20 cellular contexts compared by ENCODE assay signal in genomic region chr18:11178951-11179549, GRCh38. TPM values are rescaled to one million over a fixed set of nuclear protein-coding genes. Genes with fewer than 3 reads are reported as not detected.
DNase-seq lines count a peak whose midpoint lies in the region; ATAC-seq, FAIRE-seq and TF ChIP-seq lines count a peak whose summit lies in the region.
"Had no signal": no experiment of that assay in that cellular context is flagged by ENCODE, and none has a peak within 500 bp of the region (broad histone marks: within the 10 kb centered on the region; RNA-seq: fewer than 3 reads in every experiment).

No MANE protein-coding gene starts in this region.

- H3K4me1 Mint-ChIP-seq in activated naive CD4-positive, alpha-beta T cell treated with anti-CD3 and anti-CD28 coated beads for 36 hours (ENCODE audit: low read depth) = no peaks in the 10 kb centered on the region
- no peaks in the 10 kb centered on the region for H3K4me1 Mint-ChIP-seq in activated CD4-positive, alpha-beta memory T cell treated with anti-CD3 and anti-CD28 coated beads for 36 hours (ENCODE audit: low read depth)

- TF ChIP-seq CTCF in cardiac fibroblast (IDR thresholded peaks at IDR 0.05; ENCODE audit: low read depth, low read length) (no peak), lung (IDR thresholded peaks at IDR 0.05; ENCODE audit: control extremely low read depth, extremely low read depth) (no peak)

- no peaks in the 10 kb centered on the region for H3K27me3 ChIP-seq in lung (ENCODE audit: control insufficient read depth, insufficient read depth)
- H3K27me3 ChIP-seq: stomach had no signal

- peak; percentile 44 for FAIRE-seq in urothelium cell line (lab: Jason Lieb, UNC)
- FAIRE-seq: GM12878 had no signal

- H3K4me3 Mint-ChIP-seq in activated naive CD4-positive, alpha-beta T cell treated with anti-CD3 and anti-CD28 coated beads for 36 hours = no peak overlapping the region
- no peak overlapping the region for H3K4me3 Mint-ChIP-seq in activated CD4-positive, alpha-beta memory T cell treated with anti-CD3 and anti-CD28 coated beads for 36 hours
- H3K4me3 Mint-ChIP-seq: T-helper 1 cell treated with Interleukin-12 subunit alpha and Interleukin-12 subunit beta and Interleukin-4 antibody, amounts not matched to agents 30 μg/mL and 1 μg/mL, for 36 hours had no signal

- H3K9me3 Mint-ChIP-seq in activated naive CD4-positive, alpha-beta T cell treated with anti-CD3 and anti-CD28 coated beads for 36 hours = peaks cover 4% of the 10 kb centered on the region
- peaks cover 4% of the 10 kb centered on the region for H3K9me3 Mint-ChIP-seq in activated CD4-positive, alpha-beta memory T cell treated with anti-CD3 and anti-CD28 coated beads for 36 hours
- H3K9me3 Mint-ChIP-seq: T-helper 1 cell treated with Interleukin-12 subunit alpha and Interleukin-12 subunit beta and Interleukin-4 antibody, amounts not matched to agents 30 μg/mL and 1 μg/mL, for 36 hours had no signal

- no peak overlapping the region for H3K27ac ChIP-seq in lung (ENCODE audit: low read depth in 1 of 2, low read length in 1 of 2)
- H3K27ac ChIP-seq: lower lobe of right lung, stomach had no signal

- no peak overlapping the region for H3K27ac Mint-ChIP-seq in activated naive CD4-positive, alpha-beta T cell treated with anti-CD3 and anti-CD28 coated beads for 36 hours
- H3K27ac Mint-ChIP-seq in activated CD4-positive, alpha-beta memory T cell treated with anti-CD3 and anti-CD28 coated beads for 36 hours = no peak overlapping the region
- H3K27ac Mint-ChIP-seq: progenitor cell of endocrine pancreas; T-helper 1 cell treated with Interleukin-12 subunit alpha and Interleukin-12 subunit beta and Interleukin-4 antibody, amounts not matched to agents 30 μg/mL and 1 μg/mL, for 36 hours had no signal

- DNase-seq in SIG-M5 treated with dmso at 0.1 percent for 504 hours (lab: John Stamatoyannopoulos, UW; ENCODE audit: unreplicated experiment) (peak; percentile 16), SIG-M5 (lab: John Stamatoyannopoulos, UW) (no peak), cardiac fibroblast (ENCODE audit: low read depth in 2 of 2) (peak; percentile 22 to 68), lung (ENCODE audit: low spot score) (no peak), urothelium cell line (ENCODE audit: low spot score) (peak; percentile 33), NCI-H2227 (lab: John Stamatoyannopoulos, UW; ENCODE audit: unreplicated experiment) (no peak)
- DNase-seq in activated naive CD4-positive, alpha-beta T cell treated with anti-CD3 and anti-CD28 coated beads for 36 hours = no peak
- no peak for DNase-seq in activated CD4-positive, alpha-beta memory T cell treated with anti-CD3 and anti-CD28 coated beads for 36 hours
- DNase-seq: 8988T; activated CD4-positive, alpha-beta T cell treated with anti-CD3 and anti-CD28 coated beads, Interleukin-2, amount 50 U/mL, for 4 hours; activated effector memory CD4-positive, alpha-beta T cell treated with anti-CD3 and anti-CD28 coated beads, Interleukin-2, amount 50 U/mL, for 16 hours; DMS 273 treated with DMSO at 0.1 percent for 48 hours; KG1; lower lobe of right lung; NCI-H2081 treated with DMSO at 0.1 percent for 48 hours; stimulated activated CD4-positive, alpha-beta T cell treated with anti-CD3 and anti-CD28 coated beads, Interleukin-4, amount 100 ng/mL, for 4 hours; stomach had no signal

- no peaks in the 10 kb centered on the region for H3K27me3 Mint-ChIP-seq in activated naive CD4-positive, alpha-beta T cell treated with anti-CD3 and anti-CD28 coated beads for 36 hours (ENCODE audit: low read depth)
- H3K27me3 Mint-ChIP-seq in activated CD4-positive, alpha-beta memory T cell treated with anti-CD3 and anti-CD28 coated beads for 36 hours = no peaks in the 10 kb centered on the region

- H3K36me3 ChIP-seq in lung (ENCODE audit: control insufficient read depth in 2 of 2, insufficient read depth in 2 of 2, low read length in 2 of 2) = no peaks in the 10 kb centered on the region
- H3K36me3 ChIP-seq: lower lobe of right lung, stomach had no signal

- no peaks in the 10 kb centered on the region for H3K36me3 Mint-ChIP-seq in activated naive CD4-positive, alpha-beta T cell treated with anti-CD3 and anti-CD28 coated beads for 36 hours (ENCODE audit: low read depth)
- H3K36me3 Mint-ChIP-seq in activated CD4-positive, alpha-beta memory T cell treated with anti-CD3 and anti-CD28 coated beads for 36 hours = no peaks in the 10 kb centered on the region

- 35 to 61% methylated on average over 14 of the region's 14 CpGs for WGBS in lung, 2 donors

- ATAC-seq in lung (ENCODE audit: insufficient read depth, low FRiP score) = peak; percentile 27
- ATAC-seq: GM12878 had no signal

- POLR2A ChIA-PET in activated CD4-positive, alpha-beta memory T cell treated with anti-CD3 and anti-CD28 coated beads for 36 hours (lab: Charles Lee) = no interaction called here

- intact Hi-C loops in activated naive CD4-positive, alpha-beta T cell treated with anti-CD3 and anti-CD28 coated beads for 36 hours (cut with micrococcal nuclease) = no loop called here
- intact Hi-C loops in activated CD4-positive, alpha-beta memory T cell treated with anti-CD3 and anti-CD28 coated beads for 36 hours (cut with micrococcal nuclease) = no loop called here

- no peaks in the 10 kb centered on the region for H3K4me1 ChIP-seq in lung (ENCODE audit: control insufficient read depth in 2 of 2, insufficient read depth in 2 of 2, low read length in 2 of 2)
- H3K4me1 ChIP-seq: lower lobe of right lung had no signal

- CTCF ChIA-PET in activated naive CD4-positive, alpha-beta T cell treated with anti-CD3 and anti-CD28 coated beads for 36 hours (lab: Charles Lee) = no interaction called here
- CTCF ChIA-PET in activated CD4-positive, alpha-beta memory T cell treated with anti-CD3 and anti-CD28 coated beads for 36 hours (lab: Charles Lee) = interaction anchor here (1.6 kb wide), 1 partner anchor 374 kb away, joined by 3 read pairs; no protein-coding TSS in a partner anchor

- no peaks in the 10 kb centered on the region for H3K9me3 ChIP-seq in lung (ENCODE audit: control insufficient read depth in 2 of 2, insufficient read depth in 1 of 2, low read length in 1 of 2)
- H3K9me3 ChIP-seq: lower lobe of right lung, stomach had no signal

- H3K4me3 ChIP-seq in cardiac fibroblast (replicated peaks in 1 of 2; ENCODE audit: low read depth in 2 of 2, low read length in 2 of 2) = no peak overlapping the region
- no peak overlapping the region for H3K4me3 ChIP-seq in lung
- H3K4me3 ChIP-seq: GM12878, lower lobe of right lung, stomach had no signal

RNA-seq across cellular contexts. Expression of gene PIEZO2, which starts 29.7 kb away (rescaled TPM):
- total RNA-seq in lung = 100 to 1,000 TPM in 1 of 2 donors, 10 to 100 TPM in 1; 33.2 to 233 TPM
- polyA plus RNA-seq in lung = 1 to 10 TPM; 2.6 to 4.5 TPM
- not detected for total RNA-seq in activated naive CD4-positive, alpha-beta T cell treated with anti-CD3 and anti-CD28 coated beads for 36 hours
- not detected for total RNA-seq in activated CD4-positive, alpha-beta memory T cell treated with anti-CD3 and anti-CD28 coated beads for 36 hours

Comparison
In these comparisons a context has a peak if more than half of its experiments do, and no peak if none do; other contexts are left out.
1. DNase-seq: peak in SIG-M5 treated with dmso at 0.1 percent for 504 hours (single experiment), cardiac fibroblast (2 of 2) and urothelium cell line (single experiment); none in SIG-M5 (single experiment), lung (single experiment), NCI-H2227 (single experiment), activated naive CD4-positive, alpha-beta T cell treated with anti-CD3 and anti-CD28 coated beads for 36 hours (single experiment) and activated CD4-positive, alpha-beta memory T cell treated with anti-CD3 and anti-CD28 coated beads for 36 hours (single experiment).
2. RNA of gene PIEZO2, which starts 29.7 kb away (total RNA-seq): 33.2 to 233 TPM in lung; not detected in activated naive CD4-positive, alpha-beta T cell treated with anti-CD3 and anti-CD28 coated beads for 36 hours and not detected in activated CD4-positive, alpha-beta memory T cell treated with anti-CD3 and anti-CD28 coated beads for 36 hours; every median in the first group is over 10 times any median in the second.